Comparison of ENCODE assay signal across 9 cellular contexts in the genomic region with DNA sequence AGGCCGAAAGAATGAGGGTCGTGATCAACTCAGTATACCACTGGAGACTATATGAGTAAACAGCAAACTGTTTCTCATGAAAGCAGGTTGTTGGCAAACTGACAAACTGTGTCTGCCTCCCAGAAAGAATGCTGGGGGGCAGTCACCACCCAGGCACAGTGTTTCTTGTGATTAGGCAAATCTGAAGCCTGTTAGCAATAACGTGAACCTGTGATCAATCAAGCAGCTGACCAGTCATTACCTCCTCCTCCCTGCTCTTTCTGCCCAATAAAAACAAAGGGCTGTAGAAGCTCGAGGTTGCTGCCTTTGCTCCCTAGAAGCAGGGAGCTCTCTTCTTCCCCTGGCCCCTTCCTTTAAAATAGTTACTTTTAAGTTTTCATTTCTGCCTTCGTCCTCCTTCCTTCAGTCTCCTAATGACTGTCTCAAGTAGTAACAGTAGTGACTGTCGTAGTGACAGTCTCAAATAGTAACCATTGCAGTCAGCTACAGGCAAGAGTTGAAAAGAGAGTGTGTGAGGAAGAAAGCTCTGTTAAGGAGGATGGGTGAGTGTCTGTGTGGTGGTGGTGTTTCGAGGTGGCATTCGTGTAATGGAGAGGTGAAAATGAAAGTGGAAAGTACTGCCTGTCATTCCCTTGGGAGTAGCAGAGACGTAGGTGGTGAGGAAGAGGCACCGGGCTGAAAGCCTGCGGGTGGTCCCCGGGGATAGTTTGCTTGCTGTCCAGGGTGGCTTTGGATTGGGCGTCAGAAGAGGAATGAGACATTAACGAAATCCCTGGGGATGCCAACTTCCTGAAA. TPM values are rescaled to one million over a fixed set of nuclear protein-coding genes. Genes with fewer than 3 reads are reported as not detected.
A peak's percentile ranks its signal among the peaks of the same experiment; 100 is the strongest.
DNase-seq lines count a peak whose midpoint lies in the region; ATAC-seq and TF ChIP-seq lines count a peak whose summit lies in the region.
"Had no signal": no experiment of that assay in that cellular context is flagged by ENCODE, and none has a peak within 500 bp of the region (broad histone marks: within the 10 kb centered on the region; RNA-seq: fewer than 3 reads in every experiment).

No MANE protein-coding gene starts in this region.

- H3K27ac Mint-ChIP-seq in naive B cell = no peak overlapping the region
- H3K27ac Mint-ChIP-seq in activated T-helper 2 cell treated with anti-CD3 and anti-CD28 coated beads, Interferon-gamma antibody, Interleukin-2, Interleukin-4, amounts not matched to agents 10 μg/mL and 5 μg/mL and 100 μg/mL, durations not matched to agents 14 hours and 24 hours and 36 hours = no peak overlapping the region

- peak; percentile 10 to 33 for DNase-seq in NCI-H2081 (lab: John Stamatoyannopoulos, UW)
- DNase-seq in NCI-H2081 treated with DMSO at 0.1 percent for 48 hours (lab: John Stamatoyannopoulos, UW) = no peak
- DNase-seq in astrocyte of the hippocampus (ENCODE audit: low read depth, low spot score) = peak; percentile 18
- peak; percentile 80 for DNase-seq in naive B cell
- no peak for DNase-seq in DMS79 (lab: John Stamatoyannopoulos, UW)
- DNase-seq in WERI-Rb-1 = no peak
- no peak for DNase-seq in activated T-helper 2 cell treated with anti-CD3 and anti-CD28 coated beads, Interferon-gamma antibody, Interleukin-2, Interleukin-4, amounts not matched to agents 10 μg/mL and 5 μg/mL and 100 μg/mL, durations not matched to agents 14 hours and 24 hours and 36 hours (ENCODE audit: low spot score)

- no peak for TF ChIP-seq CTCF in WERI-Rb-1 (IDR thresholded peaks at IDR 0.05; ENCODE audit: low read depth, low read length)

- H3K36me3 Mint-ChIP-seq in naive B cell = no peaks in the 10 kb centered on the region
- H3K36me3 Mint-ChIP-seq in activated T-helper 2 cell treated with anti-CD3 and anti-CD28 coated beads, Interferon-gamma antibody, Interleukin-2, Interleukin-4, amounts not matched to agents 10 μg/mL and 5 μg/mL and 100 μg/mL, durations not matched to agents 14 hours and 24 hours and 36 hours (ENCODE audit: low read depth) = no peaks in the 10 kb centered on the region

- H3K27me3 ChIP-seq in WERI-Rb-1 (ENCODE audit: insufficient read depth, low read depth, severe bottlenecking) = no peaks in the 10 kb centered on the region

- H3K36me3 ChIP-seq in WERI-Rb-1 = no peaks in the 10 kb centered on the region

- no peak overlapping the region for H3K4me3 ChIP-seq in WERI-Rb-1 (ENCODE audit: low read depth, low read length)

- ATAC-seq in HG03097 (IDR thresholded peaks at IDR 0.05; ENCODE audit: low FRiP score, unreplicated experiment) (peak; percentile 83), naive B cell (ENCODE audit: low read depth in 2 of 2) (peak; percentile 81 to 83)

- H3K9me3 ChIP-seq in WERI-Rb-1 (ENCODE audit: severe bottlenecking) = no peaks in the 10 kb centered on the region

- peaks cover 0 to 13% (median 4%) of the 10 kb centered on the region in 3 donors for H3K4me1 Mint-ChIP-seq in naive B cell
- peaks cover 26% of the 10 kb centered on the region for H3K4me1 Mint-ChIP-seq in activated T-helper 2 cell treated with anti-CD3 and anti-CD28 coated beads, Interferon-gamma antibody, Interleukin-2, Interleukin-4, amounts not matched to agents 10 μg/mL and 5 μg/mL and 100 μg/mL, durations not matched to agents 14 hours and 24 hours and 36 hours (ENCODE audit: low read depth)

- intact Hi-C loops in activated T-helper 2 cell treated with anti-CD3 and anti-CD28 coated beads, Interferon-gamma antibody, Interleukin-2, Interleukin-4, amounts not matched to agents 10 μg/mL and 5 μg/mL and 100 μg/mL, durations not matched to agents 14 hours and 24 hours and 36 hours (cut with micrococcal nuclease) = loop anchor here (5.0 to 10.0 kb wide), 2 partner anchors 581 to 912 kb away; partner anchors contain the start of gene RCOR3

- H3K27ac ChIP-seq in WERI-Rb-1 = no peak overlapping the region
- H3K27ac ChIP-seq: 22Rv1 had no signal

- H3K9me3 Mint-ChIP-seq in naive B cell = no peaks in the 10 kb centered on the region
- no peaks in the 10 kb centered on the region for H3K9me3 Mint-ChIP-seq in activated T-helper 2 cell treated with anti-CD3 and anti-CD28 coated beads, Interferon-gamma antibody, Interleukin-2, Interleukin-4, amounts not matched to agents 10 μg/mL and 5 μg/mL and 100 μg/mL, durations not matched to agents 14 hours and 24 hours and 36 hours

- H3K4me3 Mint-ChIP-seq in naive B cell = no peak overlapping the region
- no peak overlapping the region for H3K4me3 Mint-ChIP-seq in activated T-helper 2 cell treated with anti-CD3 and anti-CD28 coated beads, Interferon-gamma antibody, Interleukin-2, Interleukin-4, amounts not matched to agents 10 μg/mL and 5 μg/mL and 100 μg/mL, durations not matched to agents 14 hours and 24 hours and 36 hours (ENCODE audit: low read depth)

- no peaks in the 10 kb centered on the region for H3K27me3 Mint-ChIP-seq in naive B cell
- peaks cover under 1% of the 10 kb centered on the region for H3K27me3 Mint-ChIP-seq in activated T-helper 2 cell treated with anti-CD3 and anti-CD28 coated beads, Interferon-gamma antibody, Interleukin-2, Interleukin-4, amounts not matched to agents 10 μg/mL and 5 μg/mL and 100 μg/mL, durations not matched to agents 14 hours and 24 hours and 36 hours (ENCODE audit: low read depth)

RNA-seq across cellular contexts. Expression of gene HHAT, which starts 14.5 kb away (rescaled TPM):
- 1 to 10 TPM in 4 of 6 donors, under 1 TPM in 1, not detected in 1; 0.69 to 2.8 (median 1.6) TPM for polyA plus RNA-seq in naive B cell (ENCODE audit: low read depth in 6 of 6)
- total RNA-seq in activated T-helper 2 cell treated with anti-CD3 and anti-CD28 coated beads, Interferon-gamma antibody, Interleukin-2, Interleukin-4, amounts not matched to agents 10 μg/mL and 5 μg/mL and 100 μg/mL, durations not matched to agents 14 hours and 24 hours and 36 hours = 0.43 and 0.57 TPM in 2 replicates

Comparison
In these comparisons a context has a peak if more than half of its experiments do, and no peak if none do; other contexts are left out.
1. DNase-seq: peak in NCI-H2081 (2 of 2), astrocyte of the hippocampus (single experiment) and naive B cell (single experiment); none in NCI-H2081 treated with DMSO at 0.1 percent for 48 hours (single experiment), DMS79 (single experiment), WERI-Rb-1 (single experiment) and activated T-helper 2 cell treated with anti-CD3 and anti-CD28 coated beads, Interferon-gamma antibody, Interleukin-2, Interleukin-4, amounts not matched to agents 10 μg/mL and 5 μg/mL and 100 μg/mL, durations not matched to agents 14 hours and 24 hours and 36 hours (single experiment).